17 cellular contexts compared by ENCODE assay signal in the genomic region with DNA sequence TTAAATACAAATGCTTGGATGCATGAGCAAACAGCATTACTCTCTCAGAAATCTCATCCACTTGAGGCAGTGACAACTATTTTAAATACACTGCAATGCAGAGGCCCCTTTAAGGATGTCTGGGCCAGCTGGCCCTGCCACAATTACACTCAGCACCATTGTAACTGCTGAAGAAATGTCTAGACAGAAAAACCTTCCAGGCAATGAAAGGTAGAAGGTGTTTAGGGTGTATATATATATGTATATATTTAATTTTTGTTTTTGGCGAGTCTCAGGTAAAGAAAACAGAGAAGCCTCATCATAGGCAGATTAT.
DNase-seq lines count a peak whose midpoint lies in the region; ATAC-seq, FAIRE-seq and TF ChIP-seq lines count a peak whose summit lies in the region.
"Had no signal": no experiment of that assay in that cellular context is flagged by ENCODE, and none has a peak within 500 bp of the region (broad histone marks: within the 10 kb centered on the region; RNA-seq: fewer than 3 reads in every experiment).

No MANE protein-coding gene starts in this region.

- no peak for TF ChIP-seq POLR2A in thyroid gland (IDR thresholded peaks at IDR 0.05)

- intact Hi-C loops in Right ventricle myocardium superior (cut with DNase I): loop anchor here (10.0 kb wide), 2 partner anchors 147 to 233 kb away; no protein-coding TSS in a partner anchor
- intact Hi-C loops in left ventricle myocardium inferior (cut with micrococcal nuclease): no loop called here
- intact Hi-C loops in thyroid gland (cut with DNase I): loop anchor here (10.0 kb wide), 1 partner anchor 157 kb away; no protein-coding TSS in a partner anchor

- ATAC-seq in Right ventricle myocardium superior (ENCODE audit: poor library complexity): peak; percentile 66
- ATAC-seq: A549 had no signal

- H3K4me1 ChIP-seq in left ventricle myocardium inferior: peaks cover 12% of the 10 kb centered on the region
- H3K4me1 ChIP-seq in thyroid gland: no peaks in the 10 kb centered on the region
- H3K4me1 ChIP-seq: A549, Caco-2, HAP-1 had no signal

- no peaks in the 10 kb centered on the region for H3K9me3 ChIP-seq in left ventricle myocardium inferior (replicated peaks)
- no peaks in the 10 kb centered on the region for H3K9me3 ChIP-seq in WERI-Rb-1 (ENCODE audit: severe bottlenecking)
- no peaks in the 10 kb centered on the region for H3K9me3 ChIP-seq in thyroid gland
- H3K9me3 ChIP-seq: A549, Caco-2, HAP-1 had no signal

- H3K36me3 ChIP-seq in left ventricle myocardium inferior (no peaks in the 10 kb centered on the region), WERI-Rb-1 (no peaks in the 10 kb centered on the region), thyroid gland (no peaks in the 10 kb centered on the region)
- H3K36me3 ChIP-seq: HAP-1 had no signal

- H3K27me3 ChIP-seq in left ventricle myocardium inferior (ENCODE audit: low read depth): no peaks in the 10 kb centered on the region
- H3K27me3 ChIP-seq in WERI-Rb-1 (ENCODE audit: insufficient read depth, low read depth, severe bottlenecking): no peaks in the 10 kb centered on the region
- no peaks in the 10 kb centered on the region for H3K27me3 ChIP-seq in thyroid gland

- no peak for FAIRE-seq in D721Med (lab: Jason Lieb, UNC)
- FAIRE-seq: A549, G401.6, GM12891 had no signal

- WGBS in thyroid gland, 2 donors: 61 to 66% methylated on average over 1 of the region's 1 CpG

- DNase-seq in Right ventricle myocardium superior (no peak), left ventricle myocardium inferior (no peak), D341Med (ENCODE audit: low spot score) (peak; percentile 40), WERI-Rb-1 (no peak), thyroid gland (peak; percentile 13 to 26), HuH-7.5 (ENCODE audit: low spot score) (no peak), D721Med (ENCODE audit: insufficient read length, low spot score) (no peak)
- DNase-seq: AML-193; Caco-2; CD4-positive, alpha-beta T cell; GM23248 had no signal

- H3K4me3 ChIP-seq in left ventricle myocardium inferior (no peak overlapping the region), WERI-Rb-1 (ENCODE audit: low read depth, low read length) (no peak overlapping the region), thyroid gland (replicated peaks in 1 of 3) (no peak overlapping the region)
- H3K4me3 ChIP-seq: A549, GM23248, HAP-1 had no signal

- H3K27ac ChIP-seq in left ventricle myocardium inferior (replicated peaks) (no peak overlapping the region), WERI-Rb-1 (peak overlapping the region; percentile 38), thyroid gland (no peak overlapping the region)
- H3K27ac ChIP-seq: 22Rv1, A549, C4-2B, GM23248 had no signal

- TF ChIP-seq CTCF in left ventricle myocardium inferior (IDR thresholded peaks at IDR 0.05; ENCODE audit: borderline replicate concordance): no peak
- no peak for TF ChIP-seq CTCF in WERI-Rb-1 (IDR thresholded peaks at IDR 0.05; ENCODE audit: low read depth, low read length)
- no peak for TF ChIP-seq CTCF in thyroid gland (IDR thresholded peaks at IDR 0.05)
- no peak for TF ChIP-seq CTCF in D721Med (IDR thresholded peaks at IDR 0.05; ENCODE audit: insufficient read depth, missing control alignments)

Comparison
In these comparisons a context has a peak if more than half of its experiments do, and no peak if none do; other contexts are left out.
1. DNase-seq: peak in D341Med (single experiment) and thyroid gland (2 of 2); none in Right ventricle myocardium superior (single experiment), left ventricle myocardium inferior (single experiment), WERI-Rb-1 (single experiment), HuH-7.5 (single experiment) and D721Med (single experiment).